Comparison of ENCODE assay signal across 22 cellular contexts in the genomic region with DNA sequence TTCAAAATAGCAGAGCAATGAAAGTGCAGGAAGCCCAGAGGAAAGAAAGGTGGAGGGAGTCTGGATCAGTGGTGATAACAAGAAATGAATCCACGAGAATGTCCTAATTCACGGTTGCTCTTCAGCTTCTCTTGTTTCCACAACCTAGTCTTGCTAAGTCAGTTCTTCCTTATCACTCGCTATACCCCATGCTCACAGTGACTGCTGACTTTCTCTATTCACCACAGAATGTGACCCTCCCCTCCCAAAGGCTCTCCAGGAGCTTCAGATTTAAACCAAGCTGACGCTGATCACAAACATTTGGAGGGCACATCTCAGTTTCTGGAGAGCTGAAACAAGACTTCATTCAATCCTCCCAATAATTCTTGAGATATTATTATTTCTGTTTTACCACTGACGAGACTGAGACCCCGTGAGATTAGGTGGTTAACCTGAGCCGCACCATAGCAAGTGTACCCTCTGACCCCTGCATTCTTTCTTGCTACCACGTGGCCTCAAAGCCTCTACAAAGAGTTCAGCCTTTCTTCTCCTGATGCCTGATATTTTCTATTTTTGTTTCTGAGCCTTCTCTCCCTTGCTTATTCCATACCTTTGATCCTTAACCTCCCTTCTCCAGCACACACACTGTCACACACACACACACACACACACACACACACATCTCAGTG. TPM values are rescaled to one million over a fixed set of nuclear protein-coding genes. Genes with fewer than 3 reads are reported as not detected.
A peak's percentile ranks its signal among the peaks of the same experiment; 100 is the strongest.
DNase-seq lines count a peak whose midpoint lies in the region; ATAC-seq, FAIRE-seq and TF ChIP-seq lines count a peak whose summit lies in the region.
"Had no signal": no experiment of that assay in that cellular context is flagged by ENCODE, and none has a peak within 500 bp of the region (broad histone marks: within the 10 kb centered on the region; RNA-seq: fewer than 3 reads in every experiment).

No MANE protein-coding gene starts in this region.

- ATAC-seq in sciatic nerve = peak; percentile 14
- ATAC-seq: activated naive CD4-positive, alpha-beta T cell treated with anti-CD3 and anti-CD28 coated beads, Interleukin-2, amount 50 U/mL, for 72 hours; T-cell had no signal

- no peaks in the 10 kb centered on the region for H3K9me3 ChIP-seq in SJSA1 (replicated peaks)
- no peaks in the 10 kb centered on the region for H3K9me3 ChIP-seq in endothelial cell of umbilical vein (replicated peaks; ENCODE audit: control insufficient read depth, insufficient read depth, low read length)
- H3K9me3 ChIP-seq: spleen, upper lobe of left lung had no signal

- 0 out of 2 replicates have a peak, but pooled peaks cover 12% of the 10 kb centered on the region for H3K36me3 ChIP-seq in ACC112 (ENCODE audit: insufficient read depth, low read length)
- peaks cover 71% of the 10 kb centered on the region for H3K36me3 ChIP-seq in SJSA1
- H3K36me3 ChIP-seq in endothelial cell of umbilical vein (ENCODE audit: control insufficient read depth in 2 of 2, extremely low read depth in 1 of 2, insufficient read depth in 2 of 2, low read length in 2 of 2) = no peaks in the 10 kb centered on the region
- H3K36me3 ChIP-seq: spleen, upper lobe of left lung had no signal

- no peak overlapping the region for H3K4me3 ChIP-seq in ACC112 (ENCODE audit: low read depth, low read length)
- H3K4me3 ChIP-seq in SJSA1 = no peak overlapping the region
- H3K4me3 ChIP-seq in endothelial cell of umbilical vein (replicated peaks in 1 of 3; ENCODE audit: insufficient read depth in 1 of 3, low read depth in 1 of 3, low read length in 3 of 3) = no peak overlapping the region
- H3K4me3 ChIP-seq: hepatocyte, spleen, upper lobe of left lung had no signal

- H3K4me1 ChIP-seq in ACC112 (ENCODE audit: control insufficient read depth, insufficient read depth, low read length, unreplicated experiment) = peaks cover 72% of the 10 kb centered on the region
- H3K4me1 ChIP-seq in SJSA1 (replicated peaks) = peaks cover 73% of the 10 kb centered on the region
- H3K4me1 ChIP-seq in endothelial cell of umbilical vein (ENCODE audit: control insufficient read depth, extremely low read depth, insufficient read depth, low read length) = peaks cover 74% of the 10 kb centered on the region
- H3K4me1 ChIP-seq: spleen had no signal

- H3K27me3 Mint-ChIP-seq in activated naive CD4-positive, alpha-beta T cell treated with anti-CD3 and anti-CD28 coated beads for 36 hours (ENCODE audit: low read depth) = peaks cover 42% of the 10 kb centered on the region
- H3K27me3 Mint-ChIP-seq in activated naive CD8-positive, alpha-beta T cell treated with anti-CD3 and anti-CD28 coated beads for 36 hours = peaks cover 53% of the 10 kb centered on the region

- no peak for FAIRE-seq in endothelial cell of umbilical vein (lab: Jason Lieb, UNC)
- FAIRE-seq: bronchial epithelial cell, GM19239, kidney had no signal

- H3K27ac ChIP-seq in ACC112 (ENCODE audit: low read depth, low read length) = peak overlapping the region; percentile 67
- 0 out of 2 replicates have a peak overlapping the region, but pooled peaks have one; percentile 19 for H3K27ac ChIP-seq in SJSA1
- H3K27ac ChIP-seq in endothelial cell of umbilical vein (ENCODE audit: insufficient read depth, low read depth, low read length) = peak overlapping the region; percentile 71
- H3K27ac ChIP-seq: hepatocyte, spleen, upper lobe of left lung had no signal

- BruUV-seq in endothelial cell of umbilical vein (replicated peaks; lab: Mats Ljungman, UMichigan) = no TSS peak

- TF ChIP-seq CTCF in endothelial cell of umbilical vein (IDR thresholded peaks at IDR 0.05; ENCODE audit: extremely low read depth in 1 of 2, insufficient read depth in 1 of 2, low read depth in 1 of 2, low read length in 2 of 2) = no peak

- no peak overlapping the region for H3K27ac Mint-ChIP-seq in activated naive CD4-positive, alpha-beta T cell treated with anti-CD3 and anti-CD28 coated beads for 36 hours
- no peak overlapping the region for H3K27ac Mint-ChIP-seq in activated naive CD8-positive, alpha-beta T cell treated with anti-CD3 and anti-CD28 coated beads for 36 hours
- H3K27ac Mint-ChIP-seq: activated CD4-positive, alpha-beta memory T cell treated with anti-CD3 and anti-CD28 coated beads, Interleukin-2, amount 10 ng/mL, durations not matched to agents 7 days and 5 days; CD4-positive, CD25-positive, alpha-beta regulatory T cell; T-cell had no signal

- no peaks in the 10 kb centered on the region for H3K4me1 Mint-ChIP-seq in activated naive CD4-positive, alpha-beta T cell treated with anti-CD3 and anti-CD28 coated beads for 36 hours (ENCODE audit: low read depth)
- no peaks in the 10 kb centered on the region for H3K4me1 Mint-ChIP-seq in activated naive CD8-positive, alpha-beta T cell treated with anti-CD3 and anti-CD28 coated beads for 36 hours
- H3K4me1 Mint-ChIP-seq: activated CD4-positive, alpha-beta memory T cell treated with anti-CD3 and anti-CD28 coated beads, Interleukin-2, amount 10 ng/mL, durations not matched to agents 7 days and 5 days; CD4-positive, CD25-positive, alpha-beta regulatory T cell; T-cell had no signal

- no peaks in the 10 kb centered on the region for H3K36me3 Mint-ChIP-seq in activated naive CD4-positive, alpha-beta T cell treated with anti-CD3 and anti-CD28 coated beads for 36 hours (ENCODE audit: low read depth)
- no peaks in the 10 kb centered on the region for H3K36me3 Mint-ChIP-seq in activated naive CD8-positive, alpha-beta T cell treated with anti-CD3 and anti-CD28 coated beads for 36 hours
- H3K36me3 Mint-ChIP-seq: activated naive CD4-positive, alpha-beta T cell treated with anti-CD3 and anti-CD28 coated beads, Interleukin-2, amount 50 U/mL, for 72 hours; CD4-positive, CD25-positive, alpha-beta regulatory T cell; T-cell had no signal

- no peaks in the 10 kb centered on the region for H3K27me3 ChIP-seq in ACC112 (ENCODE audit: insufficient read depth, low read length)
- no peaks in the 10 kb centered on the region for H3K27me3 ChIP-seq in SJSA1 (replicated peaks)
- H3K27me3 ChIP-seq in endothelial cell of umbilical vein (ENCODE audit: control insufficient read depth in 2 of 2, insufficient read depth in 2 of 2, low read length in 2 of 2) = no peaks in the 10 kb centered on the region
- H3K27me3 ChIP-seq: hepatocyte, upper lobe of left lung had no signal

- peak overlapping the region; percentile 17 for H3K9ac ChIP-seq in endothelial cell of umbilical vein (replicated peaks; ENCODE audit: extremely low read depth, insufficient read depth, low read length)

- DNase-seq in SJSA1 (ENCODE audit: low read depth in 1 of 2, low spot score in 2 of 2) (no peak), endothelial cell of umbilical vein (ENCODE audit: low read depth, low spot score) (no peak), sciatic nerve (ENCODE audit: low spot score) (no peak), foreskin melanocyte (no peak)
- no peak for DNase-seq in activated CD4-positive, alpha-beta T cell treated with anti-CD3 and anti-CD28 coated beads for 1 hour
- no peak for DNase-seq in activated naive CD4-positive, alpha-beta T cell treated with anti-CD3 and anti-CD28 coated beads for 36 hours
- no peak for DNase-seq in activated naive CD8-positive, alpha-beta T cell treated with anti-CD3 and anti-CD28 coated beads for 36 hours
- DNase-seq: activated CD4-positive, alpha-beta memory T cell treated with anti-CD3 and anti-CD28 coated beads, Interleukin-2, amount 10 ng/mL, durations not matched to agents 7 days and 5 days; activated T-cell treated with anti-CD3 and anti-CD28 coated beads, Interleukin-2, amount 50 U/mL, for 48 hours; CD4-positive, CD25-positive, alpha-beta regulatory T cell; DMS79; effector CD8-positive, alpha-beta T cell; kidney; NCI-H345; spleen; T-cell; upper lobe of left lung had no signal

- dilution Hi-C loops in endothelial cell of umbilical vein (cut with MboI; ENCODE audit: extremely low pct_ligation_motif_present, low sequenced_read_pairs) = no loop called here

- POLR2A ChIA-PET in endothelial cell of umbilical vein (lab: Charles Lee) = interaction anchor here (0.6 to 1.1 kb wide), 2 partner anchors 11 to 249 kb away, joined by 3 to 4 read pairs; no protein-coding TSS in a partner anchor

- no peaks in the 10 kb centered on the region for H3K9me1 ChIP-seq in endothelial cell of umbilical vein (replicated peaks; ENCODE audit: control insufficient read depth, extremely low read depth, insufficient read depth, low read length)

- H2AFZ ChIP-seq in ACC112 (ENCODE audit: low read length, unreplicated experiment) (no peak overlapping the region), endothelial cell of umbilical vein (ENCODE audit: low read depth, low read length) (no peak overlapping the region)
- H2AFZ ChIP-seq: hepatocyte had no signal

- H3K79me2 ChIP-seq in ACC112 (ENCODE audit: control insufficient read depth, insufficient read depth, low read length, unreplicated experiment) = peaks cover 66% of the 10 kb centered on the region
- H3K79me2 ChIP-seq in endothelial cell of umbilical vein (ENCODE audit: control insufficient read depth, insufficient read depth, low read length) = peaks cover 56% of the 10 kb centered on the region
- H3K79me2 ChIP-seq: hepatocyte had no signal

- peak overlapping the region; percentile 19 for H3K4me2 ChIP-seq in endothelial cell of umbilical vein (ENCODE audit: insufficient read depth, low read length)
- H3K4me2 ChIP-seq: hepatocyte had no signal

- intact Hi-C loops in endothelial cell of umbilical vein (cut with micrococcal nuclease) = no loop called here
- intact Hi-C loops in sciatic nerve (cut with DNase I) = no loop called here
- intact Hi-C loops in activated naive CD4-positive, alpha-beta T cell treated with anti-CD3 and anti-CD28 coated beads for 36 hours (cut with micrococcal nuclease) = no loop called here

- H3K9me3 Mint-ChIP-seq in activated naive CD4-positive, alpha-beta T cell treated with anti-CD3 and anti-CD28 coated beads for 36 hours = no peaks in the 10 kb centered on the region
- H3K9me3 Mint-ChIP-seq in activated naive CD8-positive, alpha-beta T cell treated with anti-CD3 and anti-CD28 coated beads for 36 hours = no peaks in the 10 kb centered on the region
- H3K9me3 Mint-ChIP-seq: activated CD4-positive, alpha-beta memory T cell treated with anti-CD3 and anti-CD28 coated beads, Interleukin-2, amount 10 ng/mL, durations not matched to agents 7 days and 5 days; T-cell had no signal

- no peak overlapping the region for H3K4me3 Mint-ChIP-seq in activated naive CD4-positive, alpha-beta T cell treated with anti-CD3 and anti-CD28 coated beads for 36 hours
- H3K4me3 Mint-ChIP-seq in activated naive CD8-positive, alpha-beta T cell treated with anti-CD3 and anti-CD28 coated beads for 36 hours = no peak overlapping the region
- H3K4me3 Mint-ChIP-seq: activated CD4-positive, alpha-beta memory T cell treated with anti-CD3 and anti-CD28 coated beads, Interleukin-2, amount 10 ng/mL, durations not matched to agents 7 days and 5 days; CD4-positive, CD25-positive, alpha-beta regulatory T cell; T-cell had no signal

- no peak for TF ChIP-seq POLR2A in endothelial cell of umbilical vein (IDR thresholded peaks at IDR 0.05; ENCODE audit: low read depth, low read length)

- H4K20me1 ChIP-seq in endothelial cell of umbilical vein (replicated peaks; ENCODE audit: control insufficient read depth, extremely low read depth, insufficient read depth, low read length) = no peaks in the 10 kb centered on the region

- CTCF ChIA-PET in endothelial cell of umbilical vein (lab: Charles Lee) = interaction anchor here (1.6 to 5.2 kb wide), 2 partner anchors 123 to 261 kb away, joined by 4 to 23 read pairs; no protein-coding TSS in a partner anchor
- CTCF ChIA-PET in activated naive CD4-positive, alpha-beta T cell treated with anti-CD3 and anti-CD28 coated beads for 36 hours (lab: Charles Lee) = interaction anchor here (0.7 to 1.2 kb wide), 2 partner anchors 17 to 334 kb away, joined by 3 to 4 read pairs; no protein-coding TSS in a partner anchor

RNA-seq across cellular contexts. Expression of a gene that starts 10.7 kb away (rescaled TPM):
- 47.8 and 65.3 TPM in 2 replicates for total RNA-seq in SJSA1 (2014; rRNA removed; shearing (Covaris generic))
- total RNA-seq in endothelial cell of umbilical vein (899 and 1,036 TPM in 2 replicates), sciatic nerve (137 TPM)
- polyA plus RNA-seq in endothelial cell of umbilical vein = 462 and 516 TPM in 2 replicates
- 1,025 and 1,084 TPM in 2 replicates for polyA plus RNA-seq in endothelial cell of umbilical vein (2011; cell fraction: cytosol; rRNA removed)
- polyA plus RNA-seq in endothelial cell of umbilical vein (2011; cell fraction: nucleus; rRNA removed) = 1,068 and 1,375 TPM in 2 replicates
- polyA plus RNA-seq in endothelial cell of umbilical vein (2012) = 928 and 992 TPM in 2 replicates
- polyA minus RNA-seq in endothelial cell of umbilical vein = 488 and 545 TPM in 2 replicates
- 28.7 TPM for polyA minus RNA-seq in endothelial cell of umbilical vein (2011; cell fraction: cytosol; rRNA and poly(A)+ RNA removed)
- 275 and 431 TPM in 2 replicates for polyA minus RNA-seq in endothelial cell of umbilical vein (2011; cell fraction: nucleus; rRNA and poly(A)+ RNA removed)
- not detected for total RNA-seq in activated naive CD4-positive, alpha-beta T cell treated with anti-CD3 and anti-CD28 coated beads for 36 hours
- under 1 TPM in 1 of 2 experiments, not detected in 1; 0.12 TPM for total RNA-seq in activated naive CD8-positive, alpha-beta T cell treated with anti-CD3 and anti-CD28 coated beads for 36 hours
- total RNA-seq: activated CD4-positive, alpha-beta memory T cell treated with anti-CD3 and anti-CD28 coated beads, Interleukin-2, amount 10 ng/mL, durations not matched to agents 7 days and 5 days; activated naive CD4-positive, alpha-beta T cell treated with anti-CD3 and anti-CD28 coated beads, Interleukin-2, amount 50 U/mL, for 72 hours; CD4-positive, CD25-positive, alpha-beta regulatory T cell had no signal
- polyA plus RNA-seq: CD4-positive, CD25-positive, alpha-beta regulatory T cell had no signal

Comparison
In these comparisons a context has a peak if more than half of its experiments do, and no peak if none do; other contexts are left out.
1. H3K27ac ChIP-seq: peak in every context shown above with its lines; median percentile 71 in endothelial cell of umbilical vein; 67 in ACC112; 19 in SJSA1.
2. RNA of a gene that starts 10.7 kb away (total RNA-seq): 899 to 1,036 TPM in endothelial cell of umbilical vein, 137 TPM in sciatic nerve (single experiment) and 47.8 to 65.3 TPM in SJSA1; 0.12 TPM in activated naive CD8-positive, alpha-beta T cell treated with anti-CD3 and anti-CD28 coated beads for 36 hours and not detected in activated naive CD4-positive, alpha-beta T cell treated with anti-CD3 and anti-CD28 coated beads for 36 hours; every median in the first group is over 10 times any median in the second.